Comparison of ENCODE assay signal across 1 cellular context in the genomic region with DNA sequence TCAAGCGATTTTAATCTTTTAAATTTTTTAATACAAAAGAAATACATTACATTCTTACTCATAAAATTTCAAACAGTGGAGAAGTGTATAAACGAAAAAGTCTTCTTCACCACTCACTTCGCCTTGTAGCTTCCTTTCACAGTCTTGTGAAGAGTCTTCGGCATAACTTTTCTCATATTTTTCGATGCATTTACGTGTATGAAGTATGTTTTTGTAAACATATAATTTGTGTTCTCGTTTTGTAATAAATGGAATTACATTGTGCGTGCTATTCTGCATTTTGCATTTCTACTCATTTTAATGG.
TF ChIP-seq lines count a peak whose summit lies in the region.

No MANE protein-coding gene starts in this region.

TF ChIP-seq in K562, 482 proteins besides CTCF, POLR2A, EP300 and RAD21:
- TF ChIP-seq, protein P1, sequence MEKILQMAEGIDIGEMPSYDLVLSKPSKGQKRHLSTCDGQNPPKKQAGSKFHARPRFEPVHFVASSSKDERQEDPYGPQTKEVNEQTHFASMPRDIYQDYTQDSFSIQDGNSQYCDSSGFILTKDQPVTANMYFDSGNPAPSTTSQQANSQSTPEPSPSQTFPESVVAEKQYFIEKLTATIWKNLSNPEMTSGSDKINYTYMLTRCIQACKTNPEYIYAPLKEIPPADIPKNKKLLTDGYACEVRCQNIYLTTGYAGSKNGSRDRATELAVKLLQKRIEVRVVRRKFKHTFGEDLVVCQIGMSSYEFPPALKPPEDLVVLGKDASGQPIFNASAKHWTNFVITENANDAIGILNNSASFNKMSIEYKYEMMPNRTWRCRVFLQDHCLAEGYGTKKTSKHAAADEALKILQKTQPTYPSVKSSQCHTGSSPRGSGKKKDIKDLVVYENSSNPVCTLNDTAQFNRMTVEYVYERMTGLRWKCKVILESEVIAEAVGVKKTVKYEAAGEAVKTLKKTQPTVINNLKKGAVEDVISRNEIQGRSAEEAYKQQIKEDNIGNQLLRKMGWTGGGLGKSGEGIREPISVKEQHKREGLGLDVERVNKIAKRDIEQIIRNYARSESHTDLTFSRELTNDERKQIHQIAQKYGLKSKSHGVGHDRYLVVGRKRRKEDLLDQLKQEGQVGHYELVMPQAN (IDR thresholded peaks at IDR 0.05; ENCODE audit: borderline replicate concordance): no peak
